Comparison of ENCODE assay signal across 11 cellular contexts in the genomic region with DNA sequence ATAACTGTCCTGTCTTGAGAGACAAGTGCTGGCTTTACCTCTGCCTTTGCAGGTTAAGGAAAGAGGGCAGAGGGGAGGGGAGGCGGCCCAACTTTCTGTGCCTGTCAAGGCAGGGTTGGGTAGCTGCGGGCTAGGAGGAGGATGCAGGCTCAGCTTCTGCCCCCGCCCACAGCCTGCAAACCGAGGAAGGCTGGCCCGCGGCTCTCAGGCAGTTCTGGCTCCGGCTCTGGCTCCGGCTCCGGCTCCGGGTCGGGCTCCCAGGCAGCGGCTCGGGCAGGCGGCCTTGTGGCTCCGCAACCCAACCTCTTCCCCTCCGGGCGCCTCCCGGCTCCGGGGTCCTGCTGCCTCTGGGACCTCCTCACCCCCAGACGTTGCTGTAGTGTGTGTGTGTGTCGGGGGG.
DNase-seq lines count a peak whose midpoint lies in the region; ATAC-seq, FAIRE-seq and TF ChIP-seq lines count a peak whose summit lies in the region.
"Had no signal": no experiment of that assay in that cellular context is flagged by ENCODE, and none has a peak within 500 bp of the region (broad histone marks: within the 10 kb centered on the region; RNA-seq: fewer than 3 reads in every experiment).

No MANE protein-coding gene starts in this region.

- no peaks in the 10 kb centered on the region; the same call in 1 of the 2 replicates for H3K27me3 Mint-ChIP-seq in HFFc6 (ENCODE audit: insufficient read depth)

- DNase-seq in HFFc6 (no peak), H1 (ENCODE audit: low read depth in 1 of 2, low spot score in 2 of 2) (peak in 1 of 2 experiments; percentile 82), mesendoderm (peak; percentile 78), colonic mucosa (no peak)
- DNase-seq: activated naive CD4-positive, alpha-beta T cell had no signal

- H3K9me3 ChIP-seq in H1 (ENCODE audit: insufficient read depth in 2 of 2, low read depth in 1 of 2, low read length in 1 of 2) = no peaks in the 10 kb centered on the region
- no peaks in the 10 kb centered on the region for H3K9me3 ChIP-seq in colonic mucosa

- H3K4me3 ChIP-seq in H1 (ENCODE audit: extremely low read depth in 1 of 4, insufficient read depth in 2 of 4, low read depth in 3 of 4, low read length in 4 of 4) (no peak overlapping the region), mesendoderm (ENCODE audit: low read length) (no peak overlapping the region), colonic mucosa (no peak overlapping the region)

- H4K91ac ChIP-seq in H1 (replicated peaks; ENCODE audit: insufficient read length, low read length) = no peak overlapping the region

- H4K5ac ChIP-seq in H1 (ENCODE audit: insufficient read length, low read depth, low read length) = no peak overlapping the region
- H4K5ac ChIP-seq in mesendoderm (ENCODE audit: low read length) = no peak overlapping the region

- no peak overlapping the region for H2BK12ac ChIP-seq in H1 (ENCODE audit: low read depth, low read length)

- H3K18ac ChIP-seq in H1 (ENCODE audit: extremely low read depth, low read length) (no peak overlapping the region), mesendoderm (ENCODE audit: low read length) (no peak overlapping the region)

- no peak overlapping the region for H2AFZ ChIP-seq in H1 (ENCODE audit: low read length)

- POLR2A ChIA-PET in H1 (lab: Charles Lee; ENCODE audit: partially characterized antibody) = no interaction called here

- 78% methylated on average over 14 of the region's 21 CpGs; no CpG with 5 or more reads in 1 of the 2 experiments for WGBS in H1 (ENCODE audit: extremely low coverage in 1 of 2, insufficient coverage in 1 of 2, insufficient read length in 1 of 2, insufficient replicate concordance in 2 of 2, low coverage in 1 of 2, low lambda C conversion rate in 2 of 2, missing lambda C conversion rate in 1 of 2), 2 experiments
- no CpG with 5 or more reads among the region's 21 CpGs for WGBS in mesendoderm (ENCODE audit: extremely low coverage, insufficient coverage, low lambda C conversion rate)

- H3K27ac Mint-ChIP-seq in HFFc6 = peak overlapping the region; percentile 85; the same call in 1 of the 2 replicates
- H3K27ac Mint-ChIP-seq: CD4-positive, CD25-positive, alpha-beta regulatory T cell; T-helper 1 cell treated with Interleukin-12 subunit alpha and Interleukin-12 subunit beta and Interleukin-4 antibody, amounts not matched to agents 30 μg/mL and 1 μg/mL, for 36 hours had no signal

- no peak for TF ChIP-seq CTCF in HFFc6 (IDR thresholded peaks at IDR 0.05)
- no peak for TF ChIP-seq CTCF in H1 (IDR thresholded peaks at IDR 0.05; ENCODE audit: control extremely low read depth in 1 of 3, insufficient read depth in 1 of 3, low read depth in 1 of 3, low read length in 3 of 3)
- no peak for TF ChIP-seq CTCF in colonic mucosa (IDR thresholded peaks at IDR 0.05)

- H3K4me2 ChIP-seq in H1 (ENCODE audit: insufficient read depth in 1 of 2, low read depth in 2 of 2, low read length in 2 of 2) (no peak overlapping the region; a peak in 1 of 4 replicates), mesendoderm (ENCODE audit: low read length) (no peak overlapping the region)

- H3K23ac ChIP-seq in H1 (ENCODE audit: insufficient read length) (no peak overlapping the region), mesendoderm (ENCODE audit: low read length) (no peak overlapping the region)

- no peak overlapping the region for H4K8ac ChIP-seq in H1 (ENCODE audit: extremely low read depth, insufficient read depth, low read length)
- H4K8ac ChIP-seq in mesendoderm (ENCODE audit: low read depth, low read length) = no peak overlapping the region

- TF ChIP-seq EP300 in H1 (IDR thresholded peaks at IDR 0.05; ENCODE audit: borderline replicate concordance in 1 of 2, low read depth in 2 of 2, low read length in 2 of 2) = no peak

- ATAC-seq in GM21526 (IDR thresholded peaks at IDR 0.05; ENCODE audit: low FRiP score, unreplicated experiment) = no peak
- ATAC-seq in GM18498 (IDR thresholded peaks at IDR 0.05; ENCODE audit: unreplicated experiment) = no peak
- ATAC-seq in GM18511 (IDR thresholded peaks at IDR 0.05; ENCODE audit: unreplicated experiment) = no peak

- H2AK5ac ChIP-seq in H1 (ENCODE audit: low read depth, low read length) (no peak overlapping the region), mesendoderm (ENCODE audit: low read length) (no peak overlapping the region)

- no peak overlapping the region for H3K9ac ChIP-seq in H1 (replicated peaks in 1 of 4; ENCODE audit: extremely low read depth in 1 of 4, low read depth in 3 of 4, low read length in 3 of 4)
- no peak overlapping the region for H3K9ac ChIP-seq in mesendoderm (ENCODE audit: low read length)
- no peak overlapping the region for H3K9ac ChIP-seq in colonic mucosa (ENCODE audit: low read depth in 2 of 2, low read length in 2 of 2)

- H3K79me1 ChIP-seq in H1 (ENCODE audit: low read depth, low read length) (no peaks in the 10 kb centered on the region), mesendoderm (ENCODE audit: low read length) (no peaks in the 10 kb centered on the region)

- intact Hi-C loops in colonic mucosa (cut with DNase I) = no loop called here

- no peaks in the 10 kb centered on the region for H3K36me3 ChIP-seq in H1 (ENCODE audit: control insufficient read depth in 2 of 4, insufficient read depth in 4 of 4, low read length in 3 of 4)
- no peaks in the 10 kb centered on the region for H3K36me3 ChIP-seq in mesendoderm (ENCODE audit: control insufficient read depth, insufficient read depth, low read length)
- no peaks in the 10 kb centered on the region for H3K36me3 ChIP-seq in colonic mucosa

- H3K27ac ChIP-seq in H1 (ENCODE audit: low read depth, low read length) (no peak overlapping the region), mesendoderm (ENCODE audit: low read depth, low read length) (no peak overlapping the region), colonic mucosa (no peak overlapping the region)

- TF ChIP-seq POLR2A in H1 (IDR thresholded peaks at IDR 0.05; ENCODE audit: control extremely low read depth in 1 of 2, low read depth in 2 of 2, low read length in 2 of 2) = no peak

- H3K14ac ChIP-seq in H1 (ENCODE audit: insufficient read length) = no peak overlapping the region

- H2BK120ac ChIP-seq in H1 (replicated peaks; ENCODE audit: low read depth, low read length) = no peak overlapping the region
- no peak overlapping the region for H2BK120ac ChIP-seq in mesendoderm (ENCODE audit: low read depth, low read length)

- CTCF ChIA-PET in H1 (lab: Charles Lee; ENCODE audit: partially characterized antibody) = no interaction called here

- TF ChIP-seq RAD21 in H1 (IDR thresholded peaks at IDR 0.05 in 1 of 2, conservative IDR thresholded peaks at IDR 0.05 in 1 of 2; ENCODE audit: low read depth in 2 of 2, low read length in 2 of 2) = no peak

- H2BK15ac ChIP-seq in H1 (ENCODE audit: low read length) (no peak overlapping the region), mesendoderm (replicated peaks; ENCODE audit: low read depth) (no peak overlapping the region)

- peaks cover 81% of the 10 kb centered on the region for H3K4me1 Mint-ChIP-seq in HFFc6 (ENCODE audit: low read depth)

- no peaks in the 10 kb centered on the region for H3K9me3 Mint-ChIP-seq in HFFc6

- H4K20me1 ChIP-seq in H1 (replicated peaks in 1 of 2; ENCODE audit: control insufficient read depth in 1 of 2, insufficient read depth in 2 of 2, low read length in 2 of 2) = peaks cover 0 to 2% of the 10 kb centered on the region in 2 experiments

- no peak overlapping the region for H3K4ac ChIP-seq in H1 (replicated peaks; ENCODE audit: insufficient read length, low read depth, low read length)
- no peak overlapping the region for H3K4ac ChIP-seq in mesendoderm (ENCODE audit: low read depth, low read length)

- peaks cover 3% of the 10 kb centered on the region; the same call in 1 of the 2 replicates for H3K23me2 ChIP-seq in H1 (ENCODE audit: low read depth, low read length)

- no peak overlapping the region for H2BK20ac ChIP-seq in H1 (ENCODE audit: low read length)

- H3K4me1 ChIP-seq in H1 (replicated peaks in 1 of 4; ENCODE audit: control insufficient read depth in 3 of 4, insufficient read depth in 4 of 4, low read length in 3 of 4) (peaks cover 3 to 10% (median 3%) of the 10 kb centered on the region in 4 experiments; a peak in 4 of 7 replicates), mesendoderm (ENCODE audit: control insufficient read depth, low read depth, low read length) (no peaks in the 10 kb centered on the region), colonic mucosa (no peaks in the 10 kb centered on the region)

- no peaks in the 10 kb centered on the region for H3K36me3 Mint-ChIP-seq in HFFc6 (ENCODE audit: low read depth)
- H3K36me3 Mint-ChIP-seq: CD4-positive, CD25-positive, alpha-beta regulatory T cell had no signal

- H3K79me2 ChIP-seq in H1 (ENCODE audit: control insufficient read depth in 1 of 2, insufficient read depth in 2 of 2, low read length in 2 of 2) (no peaks in the 10 kb centered on the region), mesendoderm (ENCODE audit: control insufficient read depth, insufficient read depth, low read length) (no peaks in the 10 kb centered on the region)

- H3K27me3 ChIP-seq in H1 (replicated peaks in 1 of 4; ENCODE audit: control insufficient read depth in 3 of 4, extremely low read depth in 1 of 4, insufficient read depth in 3 of 4, low read length in 3 of 4) (no peaks in the 10 kb centered on the region), mesendoderm (ENCODE audit: insufficient read depth, low read length, poor library complexity) (no peaks in the 10 kb centered on the region), colonic mucosa (peaks cover 8% of the 10 kb centered on the region)

- H3K4me3 Mint-ChIP-seq in HFFc6 = peak overlapping the region; percentile 86
- H3K4me3 Mint-ChIP-seq: CD4-positive, CD25-positive, alpha-beta regulatory T cell had no signal

- no peak overlapping the region for H2BK5ac ChIP-seq in H1 (ENCODE audit: low read depth, low read length)
- no peak overlapping the region for H2BK5ac ChIP-seq in mesendoderm (ENCODE audit: low read length)

- peak; percentile 83 for FAIRE-seq in A204.1 (lab: Jason Lieb, UNC)
- FAIRE-seq in H1 (lab: Jason Lieb, UNC) = no peak

- H3K56ac ChIP-seq in H1 (replicated peaks; ENCODE audit: insufficient read length, low read depth, low read length) (no peak overlapping the region), mesendoderm (ENCODE audit: low read length) (no peak overlapping the region)

TF ChIP-seq in H1, 55 proteins besides CTCF, POLR2A, EP300 and RAD21 (continues in another document):
- TF ChIP-seq MAX (IDR thresholded peaks at IDR 0.05) (peak; percentile 8; the same call in 1 of the 2 replicates), TBP (IDR thresholded peaks at IDR 0.05; ENCODE audit: low read depth, low read length) (peak; percentile 80)
